ENCODE assay signal across 17 cellular contexts in genomic region chr13:23354520-23354919, GRCh38.
DNase-seq lines count a peak whose midpoint lies in the region; ATAC-seq and TF ChIP-seq lines count a peak whose summit lies in the region.
"Had no signal": no experiment of that assay in that cellular context is flagged by ENCODE, and none has a peak within 500 bp of the region (broad histone marks: within the 10 kb centered on the region; RNA-seq: fewer than 3 reads in every experiment).

No MANE protein-coding gene starts in this region.

- H4K5ac ChIP-seq in H9 (ENCODE audit: insufficient read length, low read depth, low read length) = no peak overlapping the region

- H4K8ac ChIP-seq in H9 (replicated peaks; ENCODE audit: insufficient read length, low read depth, low read length) (no peak overlapping the region), mesenchymal stem cell (ENCODE audit: low read length) (no peak overlapping the region)

- no peak overlapping the region for H3K56ac ChIP-seq in H9 (ENCODE audit: insufficient read length, low read depth, low read length)

- H2AFZ ChIP-seq in H9 (ENCODE audit: low read length) (no peak overlapping the region), mesenchymal stem cell (ENCODE audit: low read depth, low read length) (no peak overlapping the region)
- H2AFZ ChIP-seq: GM23248 had no signal

- H3K14ac ChIP-seq in H9 (ENCODE audit: insufficient read depth, low read length) = no peak overlapping the region
- H3K14ac ChIP-seq in mesenchymal stem cell (ENCODE audit: low read length in 2 of 2) = no peak overlapping the region

- H4K20me1 ChIP-seq in H9 (ENCODE audit: control insufficient read depth, insufficient read depth, insufficient read length) = no peaks in the 10 kb centered on the region
- H4K20me1 ChIP-seq: BLaER1 had no signal

- H3K36me3 Mint-ChIP-seq in H9 (ENCODE audit: insufficient read depth in 1 of 3, low read depth in 3 of 3) (peaks cover 16 to 67% (median 38%) of the 10 kb centered on the region in 3 experiments; a peak in 6 of 7 replicates), chondrocyte (ENCODE audit: low read depth) (peaks cover 39% of the 10 kb centered on the region)

- H3K27ac ChIP-seq in H9 (ENCODE audit: insufficient read length, low read depth, low read length) (no peak overlapping the region), Panc1 (ENCODE audit: low read length) (no peak overlapping the region), mesenchymal stem cell (ENCODE audit: low read length, poor library complexity, severe bottlenecking) (no peak overlapping the region)
- H3K27ac ChIP-seq: 22Rv1, BLaER1, GM23248 had no signal

- DNase-seq in NCI-H1417 (lab: John Stamatoyannopoulos, UW) = peak in 2 of 3 experiments; percentile 9 to 28
- DNase-seq in NCI-H1417 treated with DMSO at 0.1 percent for 48 hours (lab: John Stamatoyannopoulos, UW) = no peak
- DNase-seq in H9 = no peak
- DNase-seq in Panc1 (ENCODE audit: low read depth, low spot score) = no peak
- DNase-seq in mesenchymal stem cell = no peak
- DNase-seq in chondrocyte (ENCODE audit: low spot score) = no peak
- DNase-seq in NCI-H2107 treated with DMSO at 0.1 percent for 48 hours (lab: John Stamatoyannopoulos, UW; ENCODE audit: unreplicated experiment) = no peak
- DNase-seq: AML-193; CD8-positive, alpha-beta memory T cell; DMS79 treated with DMSO at 0.1 percent for 48 hours; EL; GM23248; H7 had no signal

- in situ Hi-C loops in Panc1 (cut with HindIII; ENCODE audit: low pct_unique_long_range_greater_than_20kb, low sequenced_read_pairs) = no loop called here

- H3K4me2 ChIP-seq in H9 (ENCODE audit: insufficient read depth, insufficient read length, low read length) (no peak overlapping the region), mesenchymal stem cell (ENCODE audit: low read length, poor library complexity, severe bottlenecking) (no peak overlapping the region)
- H3K4me2 ChIP-seq: BLaER1 had no signal

- no peaks in the 10 kb centered on the region for H3K27me3 Mint-ChIP-seq in H9 (ENCODE audit: low read depth)
- H3K27me3 Mint-ChIP-seq in chondrocyte (ENCODE audit: low read depth) = no peaks in the 10 kb centered on the region
- H3K27me3 Mint-ChIP-seq: CD8-positive, alpha-beta memory T cell had no signal

- H2AK5ac ChIP-seq in H9 (ENCODE audit: insufficient read length, low read length) = no peak overlapping the region
- peak overlapping the region; percentile 22 for H2AK5ac ChIP-seq in mesenchymal stem cell (ENCODE audit: low read length, severe bottlenecking)

- H2BK5ac ChIP-seq in H9 (ENCODE audit: insufficient read length, low read length) = no peak overlapping the region
- no peak overlapping the region for H2BK5ac ChIP-seq in mesenchymal stem cell (ENCODE audit: low read depth, low read length, poor library complexity, severe bottlenecking)

- intact Hi-C loops in Panc1 (cut with micrococcal nuclease; ENCODE audit: unreplicated experiment) = no loop called here

- H3K79me1 ChIP-seq in H9 (ENCODE audit: insufficient read depth, low read depth, low read length, poor library complexity, severe bottlenecking) (no peaks in the 10 kb centered on the region), mesenchymal stem cell (replicated peaks; ENCODE audit: low read length, poor library complexity, severe bottlenecking) (peaks cover 18% of the 10 kb centered on the region)

- H4K91ac ChIP-seq in H9 (ENCODE audit: insufficient read length, low read depth, low read length) = no peak overlapping the region
- no peak overlapping the region for H4K91ac ChIP-seq in mesenchymal stem cell (ENCODE audit: low read length)

- H3K36me3 ChIP-seq in Panc1 (ENCODE audit: control insufficient read depth, insufficient read depth, low read length) (peaks cover 5% of the 10 kb centered on the region; the same call in 1 of the 2 replicates), mesenchymal stem cell (ENCODE audit: control insufficient read depth in 1 of 2, insufficient read depth in 2 of 2, low read depth in 1 of 2, low read length in 2 of 2) (peaks cover 21 to 92% of the 10 kb centered on the region in 2 experiments)

- no peaks in the 10 kb centered on the region for H3K9me3 Mint-ChIP-seq in H9
- no peaks in the 10 kb centered on the region for H3K9me3 Mint-ChIP-seq in chondrocyte (ENCODE audit: low read depth)
- H3K9me3 Mint-ChIP-seq: CD8-positive, alpha-beta memory T cell had no signal

- no peak overlapping the region for H3K4ac ChIP-seq in H9 (ENCODE audit: low read depth, low read length)
- no peak overlapping the region for H3K4ac ChIP-seq in mesenchymal stem cell (ENCODE audit: low read depth in 1 of 2, low read length in 2 of 2)

- no peaks in the 10 kb centered on the region for H3K23me2 ChIP-seq in H9 (ENCODE audit: insufficient read length, low read depth, low read length, poor library complexity, severe bottlenecking)

- H3K4me3 Mint-ChIP-seq in H9 = no peak overlapping the region
- H3K4me3 Mint-ChIP-seq in chondrocyte (ENCODE audit: unreplicated experiment) = no peak overlapping the region
- H3K4me3 Mint-ChIP-seq: CD8-positive, alpha-beta memory T cell had no signal

- H2BK12ac ChIP-seq in H9 (ENCODE audit: insufficient read length, low read depth, low read length) (no peak overlapping the region), mesenchymal stem cell (ENCODE audit: low read length in 2 of 2) (no peak overlapping the region)

- H3K23ac ChIP-seq in H9 (ENCODE audit: insufficient read length, low read depth, low read length) (no peak overlapping the region), mesenchymal stem cell (ENCODE audit: low read length in 2 of 2) (no peak overlapping the region)

- H3K9me3 ChIP-seq in H9 (ENCODE audit: control insufficient read depth, low read depth, low read length) (no peaks in the 10 kb centered on the region), Panc1 (ENCODE audit: control insufficient read depth, insufficient read depth, low read depth, low read length) (no peaks in the 10 kb centered on the region), mesenchymal stem cell (ENCODE audit: control insufficient read depth, low read length) (no peaks in the 10 kb centered on the region)

- TSS peak; percentile 53 for BruUV-seq in Panc1 (replicated peaks; lab: Mats Ljungman, UMichigan)

- H3K4me1 ChIP-seq in H9 (ENCODE audit: insufficient read depth, low read length) (no peaks in the 10 kb centered on the region), Panc1 (ENCODE audit: control insufficient read depth, insufficient read depth, low read length) (no peaks in the 10 kb centered on the region), mesenchymal stem cell (ENCODE audit: control insufficient read depth, insufficient read depth, low read depth, low read length) (peaks cover 4% of the 10 kb centered on the region)
- H3K4me1 ChIP-seq: BLaER1 had no signal

- no peaks in the 10 kb centered on the region for H3K4me1 Mint-ChIP-seq in H9
- H3K4me1 Mint-ChIP-seq in chondrocyte (ENCODE audit: low read depth) = peaks cover 34% of the 10 kb centered on the region

- no peak overlapping the region for H3T11ph ChIP-seq in H9 (ENCODE audit: low read length)

- no peak overlapping the region for H2BK20ac ChIP-seq in H9 (ENCODE audit: low read depth, low read length, poor library complexity, severe bottlenecking)

- H3K79me2 ChIP-seq in H9 (ENCODE audit: insufficient read depth, low read length) = 0 out of 2 replicates have a peak, but pooled peaks cover 4% of the 10 kb centered on the region

- H3K18ac ChIP-seq in H9 (ENCODE audit: insufficient read length, low read depth, low read length) (no peak overlapping the region), mesenchymal stem cell (ENCODE audit: low read depth in 1 of 2, low read length in 2 of 2) (no peak overlapping the region)

- POLR2A ChIA-PET in Panc1 (lab: Charles Lee) = no interaction called here

- no peak for TF ChIP-seq CTCF in H9 (conservative IDR thresholded peaks at IDR 0.05)
- TF ChIP-seq CTCF in Panc1 (IDR thresholded peaks at IDR 0.05) = no peak
- no peak for TF ChIP-seq CTCF in chondrocyte (IDR thresholded peaks at IDR 0.05)

- H2BK120ac ChIP-seq in H9 (ENCODE audit: low read depth, low read length, poor library complexity, severe bottlenecking) = no peak overlapping the region
- no peak overlapping the region for H2BK120ac ChIP-seq in mesenchymal stem cell (ENCODE audit: low read depth, low read length)

- no CpG with 5 or more reads among the region's 5 CpGs for WGBS in H9 (ENCODE audit: extremely low coverage, insufficient read length, low lambda C conversion rate)
- 98% methylated on average over 5 of the region's 5 CpGs for WGBS in mesenchymal stem cell

- H3K4me3 ChIP-seq in Panc1 (ENCODE audit: low read depth in 2 of 2, low read length in 2 of 2) (no peak overlapping the region), mesenchymal stem cell (ENCODE audit: insufficient read depth in 1 of 2, low read depth in 1 of 2, low read length in 2 of 2) (no peak overlapping the region)
- H3K4me3 ChIP-seq: BLaER1, GM23248 had no signal

- H2BK15ac ChIP-seq in H9 (ENCODE audit: low read depth, low read length) = no peak overlapping the region
- no peak overlapping the region for H2BK15ac ChIP-seq in mesenchymal stem cell (ENCODE audit: low read depth, poor library complexity, severe bottlenecking)

- H3K27me3 ChIP-seq in H9 (ENCODE audit: insufficient read depth, low read length) (no peaks in the 10 kb centered on the region; the same call in 1 of the 2 replicates), Panc1 (ENCODE audit: control insufficient read depth, insufficient read depth, low read length) (no peaks in the 10 kb centered on the region), mesenchymal stem cell (ENCODE audit: control insufficient read depth in 1 of 2, insufficient read depth in 1 of 2, low read length in 2 of 2) (no peaks in the 10 kb centered on the region)
- H3K27me3 ChIP-seq: BLaER1 had no signal

- H3K27ac Mint-ChIP-seq in H9 (peak overlapping the region in 2 of 3 experiments; percentile 4 to 74; a peak in 2 of 7 replicates), chondrocyte (ENCODE audit: unreplicated experiment) (no peak overlapping the region)

- CTCF ChIA-PET in Panc1 (lab: Charles Lee) = no interaction called here

- ATAC-seq in Panc1 (no peak), HG03039 (IDR thresholded peaks at IDR 0.05; ENCODE audit: unreplicated experiment) (no peak)
- ATAC-seq: HepG2 had no signal

- H3K9ac ChIP-seq in H9 (ENCODE audit: extremely low read depth, insufficient read length, low read length) (no peak overlapping the region), mesenchymal stem cell (ENCODE audit: low read length) (no peak overlapping the region)
- H3K9ac ChIP-seq: BLaER1, GM23248 had no signal

Comparison
In these comparisons a context has a peak if more than half of its experiments do, and no peak if none do; other contexts are left out.
1. DNase-seq: peak in NCI-H1417 (2 of 3); none in NCI-H1417 treated with DMSO at 0.1 percent for 48 hours (single experiment), H9 (single experiment), Panc1 (single experiment), mesenchymal stem cell (single experiment), chondrocyte (single experiment) and NCI-H2107 treated with DMSO at 0.1 percent for 48 hours (single experiment).